ENCODE assay signal across 25 cellular contexts in genomic region chr4:26624042-26624441, GRCh38. TPM values are rescaled to one million over a fixed set of nuclear protein-coding genes. Genes with fewer than 3 reads are reported as not detected.
DNase-seq lines count a peak whose midpoint lies in the region; ATAC-seq, FAIRE-seq and TF ChIP-seq lines count a peak whose summit lies in the region.
"Had no signal": no experiment of that assay in that cellular context is flagged by ENCODE, and none has a peak within 500 bp of the region (broad histone marks: within the 10 kb centered on the region; RNA-seq: fewer than 3 reads in every experiment).

No MANE protein-coding gene starts in this region.

- DNase-seq in EH (ENCODE audit: low read depth): peak; percentile 7
- no peak for DNase-seq in HL-60 (ENCODE audit: low read depth in 1 of 2, low spot score in 1 of 2)
- DNase-seq in K562 (ENCODE audit: extremely low read depth in 1 of 4, low spot score in 3 of 4): no peak
- no peak for DNase-seq in mesothelial cell of epicardium (ENCODE audit: low spot score in 2 of 2, unreplicated experiment in 2 of 2)
- DNase-seq in adrenal gland: no peak
- DNase-seq in NCI-H446 (lab: John Stamatoyannopoulos, UW): no peak
- DNase-seq in amniotic stem cell (lab: John Stamatoyannopoulos, UW): no peak
- DNase-seq: activated CD4-positive, alpha-beta T cell treated with anti-CD3 and anti-CD28 coated beads, Interleukin-2, amount 50 U/mL, for 1 hour; activated CD8-positive, alpha-beta memory T cell treated with anti-CD3 and anti-CD28 coated beads, Interleukin-2, amount 10 ng/mL, durations not matched to agents 7 days and 5 days; EL; heart right ventricle; HFFc6; MG63; NCI-H1436 treated with DMSO at 0.1 percent for 48 hours; NCI-H524 treated with DMSO at 0.1 percent for 48 hours; pancreas; right cardiac atrium; stimulated activated naive CD8-positive, alpha-beta T cell treated with anti-CD3 and anti-CD28 coated beads, Interleukin-15, amount 100 ng/mL, for 72 hours; tibial artery had no signal

- no peak for TF ChIP-seq EP300 in K562 (IDR thresholded peaks at IDR 0.05; ENCODE audit: low read length)

- H3K9me3 ChIP-seq in K562 (replicated peaks; ENCODE audit: control insufficient read depth, insufficient read depth, low read depth, low read length) (no peaks in the 10 kb centered on the region), adrenal gland (replicated peaks in 1 of 3) (no peaks in the 10 kb centered on the region)
- H3K9me3 ChIP-seq: MG63, pancreas, tibial artery had no signal

- CTCF ChIA-PET in K562 (lab: Yijun Ruan, JAX; ENCODE audit: low intra/inter-chr PET ratio): no interaction called here

- H3K27ac Mint-ChIP-seq in mesothelial cell of epicardium: peak overlapping the region; percentile 40
- H3K27ac Mint-ChIP-seq: activated CD8-positive, alpha-beta memory T cell treated with anti-CD3 and anti-CD28 coated beads, Interleukin-2, amount 10 ng/mL, durations not matched to agents 7 days and 5 days; activated naive CD4-positive, alpha-beta T cell treated with anti-CD3 and anti-CD28 coated beads, Interleukin-2, amount 50 U/mL, for 24 hours; HFFc6; stimulated activated naive CD8-positive, alpha-beta T cell treated with anti-CD3 and anti-CD28 coated beads, Interleukin-15, amount 100 ng/mL, for 72 hours had no signal

- TF ChIP-seq CTCF in HL-60 (IDR thresholded peaks at IDR 0.05; ENCODE audit: insufficient read depth, low read length) (no peak), K562 (IDR thresholded peaks at IDR 0.05 in 2 of 3, conservative IDR thresholded peaks at IDR 0.05 in 1 of 3; ENCODE audit: insufficient read depth in 2 of 3, low read depth in 1 of 3, low read length in 3 of 3) (no peak), mesothelial cell of epicardium (IDR thresholded peaks at IDR 0.05; ENCODE audit: unreplicated experiment) (no peak), adrenal gland (IDR thresholded peaks at IDR 0.05) (no peak)

- no peak for FAIRE-seq in K562 (lab: Jason Lieb, UNC)
- FAIRE-seq: D721Med, pancreas had no signal

- H3K36me3 ChIP-seq in K562 (ENCODE audit: control insufficient read depth, insufficient read depth, low read length) (no peaks in the 10 kb centered on the region), adrenal gland (replicated peaks in 1 of 2) (no peaks in the 10 kb centered on the region)
- H3K36me3 ChIP-seq: pancreas had no signal

- POLR2A ChIA-PET in K562 (lab: Yijun Ruan, JAX): interaction anchor here (1.3 kb wide), 1 partner anchor 9 kb away, joined by 4 read pairs; no protein-coding TSS in a partner anchor

- H3K27me3 ChIP-seq in HL-60 (ENCODE audit: insufficient read depth, poor library complexity, severe bottlenecking) (no peaks in the 10 kb centered on the region), K562 (ENCODE audit: control insufficient read depth in 2 of 2, insufficient read depth in 2 of 2, low read length in 2 of 2) (no peaks in the 10 kb centered on the region), adrenal gland (no peaks in the 10 kb centered on the region)
- H3K27me3 ChIP-seq: heart right ventricle, MG63, pancreas, tibial artery had no signal

- peak; percentile 57; the same call in 1 of the 3 replicates for ATAC-seq in K562
- ATAC-seq in GM18867 (IDR thresholded peaks at IDR 0.05; ENCODE audit: unreplicated experiment): no peak
- ATAC-seq: activated CD8-positive, alpha-beta memory T cell treated with anti-CD3 and anti-CD28 coated beads, Interleukin-2, amount 10 ng/mL, durations not matched to agents 7 days and 5 days; heart right ventricle; natural killer cell treated with Interleukin-12 subunit alpha and Interleukin-12 subunit beta and Interleukin-15 and Interleukin-18, amount 100 ng/mL, for 72 hours; pancreas; right cardiac atrium; stimulated activated naive CD8-positive, alpha-beta T cell treated with anti-CD3 and anti-CD28 coated beads, Interleukin-15, amount 100 ng/mL, for 72 hours had no signal

- H2AFZ ChIP-seq in K562 (ENCODE audit: low read depth, low read length): no peak overlapping the region

- intact Hi-C loops in K562 (cut with micrococcal nuclease): no loop called here
- intact Hi-C loops in adrenal gland (cut with DNase I): no loop called here

- no peak overlapping the region for H3K9ac ChIP-seq in K562 (ENCODE audit: insufficient read depth in 1 of 2, low read depth in 2 of 2, low read length in 2 of 2)

- TF ChIP-seq POLR2A in K562 (conservative IDR thresholded peaks at IDR 0.05) (no peak), adrenal gland (IDR thresholded peaks at IDR 0.05) (no peak)

- no peak overlapping the region for H3K4me2 ChIP-seq in K562 (ENCODE audit: insufficient read depth, low read length)

- no peaks in the 10 kb centered on the region for H4K20me1 ChIP-seq in K562 (replicated peaks; ENCODE audit: control insufficient read depth, insufficient read depth, low read length)

- H3K79me2 ChIP-seq in K562 (ENCODE audit: control insufficient read depth, insufficient read depth, low read length): no peaks in the 10 kb centered on the region

- no peak for TF ChIP-seq RAD21 in K562 (CRISPR knock-in tag; conservative IDR thresholded peaks at IDR 0.05 in 1 of 2, IDR thresholded peaks at IDR 0.05 in 1 of 2)

- H3K4me3 ChIP-seq in HL-60 (replicated peaks; ENCODE audit: insufficient read depth, low read length): no peak overlapping the region
- no peak overlapping the region for H3K4me3 ChIP-seq in K562
- H3K4me3 ChIP-seq in adrenal gland: no peak overlapping the region
- H3K4me3 ChIP-seq: heart right ventricle, MG63, pancreas, tibial artery had no signal

- H3K4me1 ChIP-seq in K562 (replicated peaks in 1 of 2; ENCODE audit: control insufficient read depth in 2 of 2, insufficient read depth in 2 of 2, low read length in 2 of 2): peaks cover 5 to 16% of the 10 kb centered on the region in 2 experiments; a peak in 4 of 5 replicates
- H3K4me1 ChIP-seq in adrenal gland (replicated peaks in 1 of 2): peaks cover 0 to 24% of the 10 kb centered on the region in 2 donors
- H3K4me1 ChIP-seq: heart right ventricle, pancreas, tibial artery had no signal

- no peak overlapping the region for H3K4me3 Mint-ChIP-seq in mesothelial cell of epicardium
- H3K4me3 Mint-ChIP-seq: activated CD8-positive, alpha-beta memory T cell treated with anti-CD3 and anti-CD28 coated beads, Interleukin-2, amount 10 ng/mL, durations not matched to agents 7 days and 5 days; activated naive CD4-positive, alpha-beta T cell treated with anti-CD3 and anti-CD28 coated beads, Interleukin-2, amount 50 U/mL, for 24 hours; central memory CD8-positive, alpha-beta T cell; HFFc6; IgD-negative memory B cell; natural killer cell treated with Interleukin-12 subunit alpha and Interleukin-12 subunit beta and Interleukin-15 and Interleukin-18, amount 100 ng/mL, for 72 hours; stimulated activated naive CD8-positive, alpha-beta T cell treated with anti-CD3 and anti-CD28 coated beads, Interleukin-15, amount 100 ng/mL, for 72 hours had no signal

- H3K27ac ChIP-seq in HL-60 (replicated peaks) (0 out of 2 replicates have a peak overlapping the region, but pooled peaks have one; percentile 0), K562 (ENCODE audit: extremely low read depth, low read depth, low read length) (no peak overlapping the region), adrenal gland (no peak overlapping the region)
- H3K27ac ChIP-seq: heart right ventricle, pancreas, tibial artery had no signal

- H3K9me1 ChIP-seq in K562 (ENCODE audit: control insufficient read depth, insufficient read depth, low read length): no peaks in the 10 kb centered on the region

- H3K27me3 Mint-ChIP-seq in mesothelial cell of epicardium (ENCODE audit: low read depth): no peaks in the 10 kb centered on the region
- H3K27me3 Mint-ChIP-seq: activated CD8-positive, alpha-beta memory T cell treated with anti-CD3 and anti-CD28 coated beads, Interleukin-2, amount 10 ng/mL, durations not matched to agents 7 days and 5 days; activated naive CD4-positive, alpha-beta T cell treated with anti-CD3 and anti-CD28 coated beads, Interleukin-2, amount 50 U/mL, for 24 hours; central memory CD8-positive, alpha-beta T cell; IgD-negative memory B cell; natural killer cell treated with Interleukin-12 subunit alpha and Interleukin-12 subunit beta and Interleukin-15 and Interleukin-18, amount 100 ng/mL, for 72 hours; stimulated activated naive CD8-positive, alpha-beta T cell treated with anti-CD3 and anti-CD28 coated beads, Interleukin-15, amount 100 ng/mL, for 72 hours had no signal

- BruUV-seq in K562 (replicated peaks; lab: Mats Ljungman, UMichigan): no TSS peak

- H3K36me3 Mint-ChIP-seq in mesothelial cell of epicardium: peaks cover 12% of the 10 kb centered on the region

- no peaks in the 10 kb centered on the region for H3K9me3 Mint-ChIP-seq in mesothelial cell of epicardium
- H3K9me3 Mint-ChIP-seq: activated naive CD4-positive, alpha-beta T cell treated with anti-CD3 and anti-CD28 coated beads, Interleukin-2, amount 50 U/mL, for 24 hours; central memory CD8-positive, alpha-beta T cell; HFFc6; IgD-negative memory B cell; natural killer cell treated with Interleukin-12 subunit alpha and Interleukin-12 subunit beta and Interleukin-15 and Interleukin-18, amount 100 ng/mL, for 72 hours had no signal

- in situ Hi-C loops in K562 (cut with MboI): no loop called here

- peaks cover 17% of the 10 kb centered on the region for H3K4me1 Mint-ChIP-seq in mesothelial cell of epicardium
- H3K4me1 Mint-ChIP-seq: activated CD8-positive, alpha-beta memory T cell treated with anti-CD3 and anti-CD28 coated beads, Interleukin-2, amount 10 ng/mL, durations not matched to agents 7 days and 5 days; activated naive CD4-positive, alpha-beta T cell treated with anti-CD3 and anti-CD28 coated beads, Interleukin-2, amount 50 U/mL, for 24 hours; central memory CD8-positive, alpha-beta T cell; stimulated activated naive CD8-positive, alpha-beta T cell treated with anti-CD3 and anti-CD28 coated beads, Interleukin-15, amount 100 ng/mL, for 72 hours had no signal

RNA-seq across cellular contexts. Expression of gene TBC1D19, which starts 40.2 kb away (rescaled TPM):
- total RNA-seq in K562 (2011; cell fraction: chromatin; rRNA removed; ENCODE audit: low replicate concordance): 8.4 and 24.8 TPM in 2 replicates
- total RNA-seq in K562 (2011; cell fraction: nucleolus; rRNA removed): 4.7 and 5.9 TPM in 2 replicates
- total RNA-seq in K562 (2011; cell fraction: nucleoplasm; rRNA removed): 6.4 and 7.8 TPM in 2 replicates
- total RNA-seq in K562 (2014; rRNA removed) (2.9 and 3.6 TPM in 2 replicates), K562 (2014; rRNA removed; fragmentation: Illumina TruSeq; extraction: Trizol) (4.9 and 6.2 TPM in 2 replicates), K562 (2015; rRNA removed; fragmentation: Illumina TruSeq; extraction: Trizol) (4.9 and 5.6 TPM in 2 replicates), K562 (2021) (3.2 and 3.5 TPM in 2 replicates), mesothelial cell of epicardium (14.1 to 15.7 TPM (median 14.6 TPM) in 3 replicates), adrenal gland (10 to 100 TPM in 7 of 8 donors, 1 to 10 TPM in 1; 8.4 to 37.0 (median 14.4) TPM)
- polyA plus RNA-seq in K562 (2011; rRNA removed) (3.7 and 4.7 TPM in 2 replicates), K562 (2014; fragmentation: Illumina TruSeq; extraction: Trizol) (3.1 and 3.7 TPM in 2 replicates), K562 (2014; fragmentation: Nextera tagmentation; extraction: Ambion mirVana) (1 to 10 TPM in 1 of 2 experiments, under 1 TPM in 1; 0.73 to 1.1 TPM), K562 (2014; rRNA removed) (2.8 and 4.7 TPM in 2 replicates), adrenal gland (10 to 100 TPM in 1 of 3 donors, 1 to 10 TPM in 2; 3.5 to 20.9 (median 4.4) TPM)
- 1.1 and 2.6 TPM in 2 replicates for polyA plus RNA-seq in K562 (2011; cell fraction: cytosol; rRNA removed)
- 2.6 and 4.7 TPM in 2 replicates for polyA plus RNA-seq in K562 (2011; cell fraction: nucleus; rRNA removed)
- polyA plus RNA-seq in K562 (2012): 1.8 and 3.9 TPM in 2 replicates
- polyA minus RNA-seq in K562 (2011; rRNA and poly(A)+ RNA removed): 6.9 and 8.8 TPM in 2 replicates
- polyA minus RNA-seq in K562 (2011; cell fraction: cytosol; rRNA and poly(A)+ RNA removed): 2.2 and 3.5 TPM in 2 replicates
- polyA minus RNA-seq in K562 (2011; cell fraction: nucleus; rRNA and poly(A)+ RNA removed): 8.5 and 17.3 TPM in 2 replicates
